27 cellular contexts compared by ENCODE assay signal in the genomic region with DNA sequence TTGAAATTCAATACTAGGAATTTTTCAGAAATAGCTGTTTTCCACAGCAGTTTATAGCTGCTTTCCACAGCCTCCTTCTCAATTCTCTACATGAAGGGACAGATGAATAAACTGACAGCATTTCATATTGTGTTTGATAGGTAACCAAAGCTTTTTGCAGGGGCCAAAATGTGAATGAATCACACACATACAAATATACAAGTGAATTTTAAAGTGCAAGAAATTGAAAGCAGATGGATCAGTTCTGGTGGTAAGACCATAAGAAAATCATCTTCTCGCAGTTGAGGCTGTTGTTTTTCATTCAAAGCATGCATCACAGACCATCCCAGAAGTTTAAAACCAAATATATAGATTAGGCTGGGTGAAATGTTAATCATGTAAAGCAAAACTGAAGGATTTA.
"Had no signal": no experiment of that assay in that cellular context is flagged by ENCODE, and none has a peak within 500 bp of the region (broad histone marks: within the 10 kb centered on the region; RNA-seq: fewer than 3 reads in every experiment).

No MANE protein-coding gene starts in this region.

- H3K4me3 Mint-ChIP-seq: naive thymus-derived CD8-positive, alpha-beta T cell; nephron; neural crest cell; stimulated activated naive B cell treated with anti-CD40 and anti-IgM and Interleukin-4, amounts not matched to agents 10 μg/mL and 1 μg/mL and 100 μg/mL, for 72 hours had no signal

- DNase-seq: hippocampal formation; kidney; left colon; left lung; lower lobe of right lung; mammary epithelial cell; mesenchymal stem cell; naive thymus-derived CD8-positive, alpha-beta T cell; nucleus accumbens; right lobe of liver; stimulated activated CD4-positive, alpha-beta T cell treated with anti-CD3 and anti-CD28 coated beads, Interleukin-12 subunit alpha, Interleukin-12 subunit beta, amount 100 ng/mL, for 4 hours; stimulated activated CD4-positive, alpha-beta T cell treated with anti-CD3 and anti-CD28 coated beads, Interleukin-15, amount 100 ng/mL, for 24 hours; stimulated activated CD4-positive, alpha-beta T cell treated with anti-CD3 and anti-CD28 coated beads, Interleukin-2, amount 100 ng/mL, for 24 hours; stimulated activated CD4-positive, alpha-beta T cell treated with anti-CD3 and anti-CD28 coated beads, Interleukin-4, amount 100 ng/mL, for 1 hour; stimulated activated naive B cell treated with anti-CD40 and anti-IgM and Interleukin-4, amounts not matched to agents 10 μg/mL and 1 μg/mL and 100 μg/mL, for 72 hours; stimulated activated naive CD8-positive, alpha-beta T cell treated with anti-CD3 and anti-CD28 coated beads, Interleukin-15, Interleukin-2, amounts not matched to agents 100 U/mL and 50 U/mL, for 24 hours; stomach; tibial artery; trophoblast cell; upper lobe of right lung had no signal

- H3K4me1 ChIP-seq: left lung, lower lobe of right lung, parathyroid adenoma, right atrium auricular region, right lobe of liver, stomach, suprapubic skin, tibial artery, upper lobe of right lung had no signal

- H3K4me3 ChIP-seq: left lung, lower lobe of right lung, right atrium auricular region, right lobe of liver, skin epidermis, stomach, suprapubic skin, thoracic aorta, tibial artery, upper lobe of right lung had no signal

- H3K27ac Mint-ChIP-seq: naive thymus-derived CD8-positive, alpha-beta T cell; nephron had no signal

- H3K36me3 ChIP-seq: left lung, lower lobe of right lung, right atrium auricular region, right lobe of liver, stomach, suprapubic skin, thoracic aorta, tibial artery, upper lobe of right lung had no signal

- H2AFZ ChIP-seq: parathyroid adenoma had no signal

- H3K27ac ChIP-seq: left lung, lower lobe of right lung, parathyroid adenoma, right atrium auricular region, right lobe of liver, skin epidermis, stomach, suprapubic skin, thoracic aorta, tibial artery, upper lobe of right lung had no signal

- H3K36me3 Mint-ChIP-seq: naive thymus-derived CD8-positive, alpha-beta T cell; stimulated activated naive B cell treated with anti-CD40 and anti-IgM and Interleukin-4, amounts not matched to agents 10 μg/mL and 1 μg/mL and 100 μg/mL, for 72 hours had no signal

- H3K9me3 ChIP-seq: left lung, lower lobe of right lung, right atrium auricular region, right lobe of liver, stomach, suprapubic skin, thoracic aorta, tibial artery, upper lobe of right lung had no signal

- H3K9ac ChIP-seq: parathyroid adenoma had no signal

- H3K27me3 Mint-ChIP-seq: naive thymus-derived CD8-positive, alpha-beta T cell; stimulated activated naive B cell treated with anti-CD40 and anti-IgM and Interleukin-4, amounts not matched to agents 10 μg/mL and 1 μg/mL and 100 μg/mL, for 72 hours had no signal

- H3K79me2 ChIP-seq: parathyroid adenoma had no signal

- H3K27me3 ChIP-seq: left lung, right atrium auricular region, right lobe of liver, stomach, suprapubic skin, tibial artery, upper lobe of right lung had no signal

- H3K4me1 Mint-ChIP-seq: naive thymus-derived CD8-positive, alpha-beta T cell; nephron; neural crest cell; stimulated activated naive B cell treated with anti-CD40 and anti-IgM and Interleukin-4, amounts not matched to agents 10 μg/mL and 1 μg/mL and 100 μg/mL, for 72 hours had no signal
